In the genomic region with DNA sequence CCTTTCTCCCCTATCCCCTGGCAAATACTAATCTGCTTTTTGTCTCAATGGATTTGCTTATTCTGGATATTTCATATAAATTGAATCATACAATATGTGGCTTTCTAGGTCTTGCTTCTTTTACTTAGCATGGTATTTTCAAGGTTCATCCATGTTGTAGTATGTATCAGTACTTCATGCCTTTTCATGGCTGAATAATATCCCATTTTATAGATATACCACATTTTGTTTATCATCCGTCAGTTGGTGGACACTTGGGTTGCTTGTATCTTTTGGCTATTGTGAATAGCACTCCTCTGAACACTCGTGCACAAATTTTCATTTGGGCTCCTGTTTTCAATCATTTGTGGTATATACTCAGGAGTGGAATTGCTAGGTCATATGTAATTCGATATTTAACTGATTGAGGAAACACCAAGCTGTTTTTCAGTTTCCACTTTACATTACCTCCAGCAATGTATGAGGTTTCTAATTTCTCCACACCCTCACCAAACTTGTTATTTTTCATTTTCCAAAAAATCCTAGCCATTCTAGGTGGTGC, we compare ENCODE assay signal across 3 cellular contexts.
"Had no signal": no experiment of that assay in that cellular context is flagged by ENCODE, and none has a peak within 500 bp of the region (broad histone marks: within the 10 kb centered on the region; RNA-seq: fewer than 3 reads in every experiment).

No MANE protein-coding gene starts in this region.

- DNase-seq: GDM1, GF-D8 had no signal

- ATAC-seq: GM12878 had no signal

- H3K4me3 ChIP-seq: GM12878 had no signal
